ENCODE assay signal across 15 cellular contexts in genomic region chr17:32488604-32489180, GRCh38. TPM values are rescaled to one million over a fixed set of nuclear protein-coding genes. Genes with fewer than 3 reads are reported as not detected.
DNase-seq lines count a peak whose midpoint lies in the region; ATAC-seq and TF ChIP-seq lines count a peak whose summit lies in the region.
"Had no signal": no experiment of that assay in that cellular context is flagged by ENCODE, and none has a peak within 500 bp of the region (broad histone marks: within the 10 kb centered on the region; RNA-seq: fewer than 3 reads in every experiment).

No MANE protein-coding gene starts in this region.

- no peaks in the 10 kb centered on the region for H3K27me3 ChIP-seq in spleen (replicated peaks in 1 of 7)
- H3K27me3 ChIP-seq in thyroid gland: no peaks in the 10 kb centered on the region
- H3K27me3 ChIP-seq: upper lobe of left lung had no signal

- POLR2A ChIA-PET in activated CD4-positive, alpha-beta memory T cell treated with anti-CD3 and anti-CD28 coated beads for 36 hours (lab: Charles Lee): interaction anchor here (0.5 to 6.7 kb wide), 8 partner anchors 15 to 247 kb away, joined by 3 to 38 read pairs (median 3); partner anchors contain the start of gene PSMD11

- DNase-seq in activated CD8-positive, alpha-beta memory T cell treated with anti-CD3 and anti-CD28 coated beads, Interleukin-2, amount 10 ng/mL, durations not matched to agents 7 days and 5 days: no peak
- no peak for DNase-seq in activated CD8-positive, alpha-beta memory T cell treated with anti-CD3 and anti-CD28 coated beads, Interleukin-2, amount 50 U/mL, for 48 hours
- DNase-seq in activated CD4-positive, alpha-beta memory T cell treated with anti-CD3 and anti-CD28 coated beads for 36 hours: no peak
- no peak for DNase-seq in glutamatergic neuron
- peak; percentile 82 for DNase-seq in spleen
- DNase-seq in thyroid gland: no peak
- DNase-seq: activated CD4-positive, alpha-beta T cell treated with anti-CD3 and anti-CD28 coated beads, Interleukin-2, amount 50 U/mL, for 48 hours; erythroblast; NCI-H1436; NCI-H774; SHP77 treated with DMSO at 0.1 percent for 48 hours had no signal

- peaks cover 38% of the 10 kb centered on the region for H3K4me1 Mint-ChIP-seq in activated CD8-positive, alpha-beta memory T cell treated with anti-CD3 and anti-CD28 coated beads, Interleukin-2, amount 10 ng/mL, durations not matched to agents 7 days and 5 days
- H3K4me1 Mint-ChIP-seq in activated CD4-positive, alpha-beta memory T cell treated with anti-CD3 and anti-CD28 coated beads for 36 hours (ENCODE audit: low read depth): peaks cover 62% of the 10 kb centered on the region
- H3K4me1 Mint-ChIP-seq in glutamatergic neuron (ENCODE audit: low read depth, unreplicated experiment): peaks cover 37% of the 10 kb centered on the region

- H3K4me3 Mint-ChIP-seq in activated CD8-positive, alpha-beta memory T cell treated with anti-CD3 and anti-CD28 coated beads, Interleukin-2, amount 10 ng/mL, durations not matched to agents 7 days and 5 days: peak overlapping the region; percentile 20
- H3K4me3 Mint-ChIP-seq in activated CD4-positive, alpha-beta memory T cell treated with anti-CD3 and anti-CD28 coated beads for 36 hours: peak overlapping the region; percentile 87
- H3K4me3 Mint-ChIP-seq in glutamatergic neuron (ENCODE audit: unreplicated experiment): peak overlapping the region; percentile 99

- no peak for ATAC-seq in activated CD8-positive, alpha-beta memory T cell treated with anti-CD3 and anti-CD28 coated beads, Interleukin-2, amount 10 ng/mL, durations not matched to agents 7 days and 5 days
- no peak for ATAC-seq in GM19324 (IDR thresholded peaks at IDR 0.05; ENCODE audit: low FRiP score, unreplicated experiment)
- ATAC-seq in GM21723 (IDR thresholded peaks at IDR 0.05; ENCODE audit: unreplicated experiment): no peak
- ATAC-seq: sciatic nerve had no signal

- 87 to 98% (median 93%) methylated on average over 7 to 13 of the region's 13 CpGs for WGBS in spleen, 5 donors
- 95 to 97% methylated on average over 12 to 13 of the region's 13 CpGs for WGBS in thyroid gland, 2 donors

- intact Hi-C loops in activated CD4-positive, alpha-beta memory T cell treated with anti-CD3 and anti-CD28 coated beads for 36 hours (cut with micrococcal nuclease): loop anchor here (1.0 to 5.0 kb wide), 3 partner anchors 41 to 389 kb away; partner anchors contain the start of gene MYO1D
- intact Hi-C loops in spleen (cut with DNase I; ENCODE audit: low total_unique reads): loop anchor here (5.0 kb wide), 1 partner anchor 264 kb away; no protein-coding TSS in a partner anchor
- intact Hi-C loops in thyroid gland (cut with DNase I): no loop called here

- TF ChIP-seq CTCF in glutamatergic neuron (IDR thresholded peaks at IDR 0.05; ENCODE audit: partially characterized antibody, unreplicated experiment): no peak
- no peak for TF ChIP-seq CTCF in spleen (IDR thresholded peaks at IDR 0.05 in 8 of 11, conservative IDR thresholded peaks at IDR 0.05 in 3 of 11)
- no peak for TF ChIP-seq CTCF in thyroid gland (IDR thresholded peaks at IDR 0.05)

- no peak for TF ChIP-seq POLR2A in spleen (IDR thresholded peaks at IDR 0.05)
- TF ChIP-seq POLR2A in thyroid gland (IDR thresholded peaks at IDR 0.05): no peak

- H3K36me3 ChIP-seq in spleen (peaks cover 0 to 40% (median 11%) of the 10 kb centered on the region in 6 donors), thyroid gland (no peaks in the 10 kb centered on the region)

- peak overlapping the region in 7 of 8 donors; percentile 53 to 88 (median 68) for H3K4me3 ChIP-seq in spleen
- H3K4me3 ChIP-seq in thyroid gland (replicated peaks in 1 of 3): no peak overlapping the region

- no peaks in the 10 kb centered on the region for H3K9me3 ChIP-seq in spleen
- H3K9me3 ChIP-seq in thyroid gland: no peaks in the 10 kb centered on the region
- H3K9me3 ChIP-seq: upper lobe of left lung had no signal

- H3K27ac ChIP-seq in spleen (peak overlapping the region in 7 of 8 donors; percentile 16 to 92 (median 75)), thyroid gland (no peak overlapping the region)
- H3K27ac ChIP-seq: upper lobe of left lung had no signal

- H3K4me1 ChIP-seq in spleen (peaks cover 32 to 91% (median 79%) of the 10 kb centered on the region in 6 donors), thyroid gland (peaks cover 0 to 17% of the 10 kb centered on the region in 2 donors)

- no peak overlapping the region for H3K27ac Mint-ChIP-seq in activated CD8-positive, alpha-beta memory T cell treated with anti-CD3 and anti-CD28 coated beads, Interleukin-2, amount 10 ng/mL, durations not matched to agents 7 days and 5 days
- H3K27ac Mint-ChIP-seq in activated CD4-positive, alpha-beta memory T cell treated with anti-CD3 and anti-CD28 coated beads for 36 hours: peak overlapping the region; percentile 86
- peak overlapping the region; percentile 93 for H3K27ac Mint-ChIP-seq in glutamatergic neuron (ENCODE audit: unreplicated experiment)

- H3K9me3 Mint-ChIP-seq in activated CD8-positive, alpha-beta memory T cell treated with anti-CD3 and anti-CD28 coated beads, Interleukin-2, amount 10 ng/mL, durations not matched to agents 7 days and 5 days (ENCODE audit: low read depth): no peaks in the 10 kb centered on the region
- no peaks in the 10 kb centered on the region for H3K9me3 Mint-ChIP-seq in activated CD4-positive, alpha-beta memory T cell treated with anti-CD3 and anti-CD28 coated beads for 36 hours
- H3K9me3 Mint-ChIP-seq in glutamatergic neuron (ENCODE audit: unreplicated experiment): peaks cover 28% of the 10 kb centered on the region

- peaks cover 19% of the 10 kb centered on the region for H3K36me3 Mint-ChIP-seq in activated CD8-positive, alpha-beta memory T cell treated with anti-CD3 and anti-CD28 coated beads, Interleukin-2, amount 10 ng/mL, durations not matched to agents 7 days and 5 days
- H3K36me3 Mint-ChIP-seq in activated CD4-positive, alpha-beta memory T cell treated with anti-CD3 and anti-CD28 coated beads for 36 hours: peaks cover 32% of the 10 kb centered on the region
- peaks cover 11% of the 10 kb centered on the region for H3K36me3 Mint-ChIP-seq in glutamatergic neuron (ENCODE audit: unreplicated experiment)

- peaks cover 8% of the 10 kb centered on the region for H3K27me3 Mint-ChIP-seq in activated CD8-positive, alpha-beta memory T cell treated with anti-CD3 and anti-CD28 coated beads, Interleukin-2, amount 10 ng/mL, durations not matched to agents 7 days and 5 days
- no peaks in the 10 kb centered on the region for H3K27me3 Mint-ChIP-seq in activated CD4-positive, alpha-beta memory T cell treated with anti-CD3 and anti-CD28 coated beads for 36 hours
- H3K27me3 Mint-ChIP-seq in glutamatergic neuron (ENCODE audit: unreplicated experiment): peaks cover 12% of the 10 kb centered on the region

- CTCF ChIA-PET in activated CD8-positive, alpha-beta memory T cell treated with anti-CD3 and anti-CD28 coated beads, Interleukin-2, amount 10 ng/mL, durations not matched to agents 7 days and 5 days (lab: Charles Lee): interaction anchor here (0.9 to 5.0 kb wide), 5 partner anchors 10 to 45 kb away, joined by 3 to 34 read pairs (median 4); partner anchors contain the start of gene PSMD11
- CTCF ChIA-PET in activated CD4-positive, alpha-beta memory T cell treated with anti-CD3 and anti-CD28 coated beads for 36 hours (lab: Charles Lee): interaction anchor here (0.8 to 12.0 kb wide), 8 partner anchors 12 to 388 kb away, joined by 3 to 102 read pairs (median 5); partner anchors contain the start of genes MYO1D and PSMD11

RNA-seq across cellular contexts. Expression of gene CDK5R1, which starts 1.9 kb away (rescaled TPM):
- 1 to 10 TPM; 3.3 to 3.5 TPM for total RNA-seq in activated CD8-positive, alpha-beta memory T cell treated with anti-CD3 and anti-CD28 coated beads, Interleukin-2, amount 10 ng/mL, durations not matched to agents 7 days and 5 days
- 10 to 100 TPM; 12.4 to 13.1 TPM for total RNA-seq in activated CD4-positive, alpha-beta memory T cell treated with anti-CD3 and anti-CD28 coated beads for 36 hours
- total RNA-seq in glutamatergic neuron (ENCODE audit: unreplicated experiment) (73.9 TPM), spleen (10 to 100 TPM; 13.0 to 28.2 (median 20.3) TPM), thyroid gland (under 1 TPM; 0.49 to 0.78 (median 0.58) TPM)
- polyA plus RNA-seq in spleen: 10 to 100 TPM; 13.5 to 26.3 (median 13.6) TPM

RNA-seq across cellular contexts. Expression of gene PSMD11, which starts 44.4 kb away (rescaled TPM):
- total RNA-seq in activated CD8-positive, alpha-beta memory T cell treated with anti-CD3 and anti-CD28 coated beads, Interleukin-2, amount 10 ng/mL, durations not matched to agents 7 days and 5 days: 100 to 1,000 TPM; 110 to 139 TPM
- 100 to 1,000 TPM; 161 to 162 TPM for total RNA-seq in activated CD4-positive, alpha-beta memory T cell treated with anti-CD3 and anti-CD28 coated beads for 36 hours
- 94.1 TPM for total RNA-seq in glutamatergic neuron (ENCODE audit: unreplicated experiment)
- total RNA-seq in spleen: 10 to 100 TPM; 43.0 to 84.8 (median 68.9) TPM
- polyA plus RNA-seq in spleen: 10 to 100 TPM; 28.0 to 35.2 (median 35.1) TPM
- 10 to 100 TPM; 41.3 to 73.8 (median 64.3) TPM for total RNA-seq in thyroid gland

Comparison
In these comparisons a context has a peak if more than half of its experiments do, and no peak if none do; other contexts are left out.
1. H3K4me3 Mint-ChIP-seq: peak in every context shown above with its lines; median percentile 99 in glutamatergic neuron; 87 in activated CD4-positive, alpha-beta memory T cell treated with anti-CD3 and anti-CD28 coated beads for 36 hours; 20 in activated CD8-positive, alpha-beta memory T cell treated with anti-CD3 and anti-CD28 coated beads, Interleukin-2, amount 10 ng/mL, durations not matched to agents 7 days and 5 days.
2. H3K27ac ChIP-seq: peak in spleen (7 of 8); none in thyroid gland (0 of 3).
3. H3K4me3 ChIP-seq: peak in spleen (7 of 8); none in thyroid gland (0 of 3).